In the genomic region with DNA sequence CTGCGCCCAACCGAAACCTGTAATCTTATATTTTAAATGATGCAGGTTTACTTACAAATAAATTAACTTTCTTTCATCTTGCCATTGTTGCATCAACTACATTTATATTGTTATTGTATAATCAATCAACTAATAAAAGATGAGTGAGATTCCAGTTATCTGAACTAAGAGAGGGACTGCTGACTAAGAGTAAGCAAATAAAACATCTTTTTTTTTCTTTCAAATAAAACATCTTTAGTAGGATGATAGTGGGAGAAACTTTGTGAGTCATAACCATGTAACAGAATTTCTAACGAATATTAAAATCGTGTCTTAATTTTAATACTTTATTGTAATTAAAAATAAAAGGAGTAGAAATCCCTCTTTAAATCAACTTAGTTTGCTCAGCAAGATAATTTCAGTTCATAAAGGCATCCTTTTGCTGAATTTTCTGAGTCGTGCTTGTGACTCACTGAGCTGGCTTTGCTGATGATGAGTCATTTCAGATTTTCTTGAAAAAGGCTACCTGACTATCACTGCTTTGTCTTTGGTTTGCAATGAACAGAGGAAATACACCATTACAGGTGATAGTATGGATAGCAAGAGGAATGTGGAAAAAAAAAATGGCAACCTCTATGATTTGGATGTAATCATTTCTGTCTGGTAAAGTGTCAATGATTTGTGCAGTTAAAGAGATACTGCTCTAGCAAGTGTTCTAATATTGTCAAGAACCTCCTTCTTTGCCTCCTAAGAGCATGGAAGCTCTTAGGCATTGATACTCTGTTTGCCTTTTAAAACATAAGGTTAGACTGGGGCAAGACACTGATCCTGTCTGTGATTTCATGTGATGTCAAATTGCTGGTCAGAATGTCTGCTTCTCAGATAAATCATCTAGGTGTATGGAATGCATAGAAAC, we compare ENCODE assay signal across 1 cellular context.
TF ChIP-seq lines count a peak whose summit lies in the region.

No MANE protein-coding gene starts in this region.

TF ChIP-seq in SK-N-SH treated with all-trans-retinoic acid at 6 μM for 48 hours, 23 proteins besides CTCF, POLR2A, EP300 and RAD21 (continued from another document):
- TF ChIP-seq, protein P1, sequence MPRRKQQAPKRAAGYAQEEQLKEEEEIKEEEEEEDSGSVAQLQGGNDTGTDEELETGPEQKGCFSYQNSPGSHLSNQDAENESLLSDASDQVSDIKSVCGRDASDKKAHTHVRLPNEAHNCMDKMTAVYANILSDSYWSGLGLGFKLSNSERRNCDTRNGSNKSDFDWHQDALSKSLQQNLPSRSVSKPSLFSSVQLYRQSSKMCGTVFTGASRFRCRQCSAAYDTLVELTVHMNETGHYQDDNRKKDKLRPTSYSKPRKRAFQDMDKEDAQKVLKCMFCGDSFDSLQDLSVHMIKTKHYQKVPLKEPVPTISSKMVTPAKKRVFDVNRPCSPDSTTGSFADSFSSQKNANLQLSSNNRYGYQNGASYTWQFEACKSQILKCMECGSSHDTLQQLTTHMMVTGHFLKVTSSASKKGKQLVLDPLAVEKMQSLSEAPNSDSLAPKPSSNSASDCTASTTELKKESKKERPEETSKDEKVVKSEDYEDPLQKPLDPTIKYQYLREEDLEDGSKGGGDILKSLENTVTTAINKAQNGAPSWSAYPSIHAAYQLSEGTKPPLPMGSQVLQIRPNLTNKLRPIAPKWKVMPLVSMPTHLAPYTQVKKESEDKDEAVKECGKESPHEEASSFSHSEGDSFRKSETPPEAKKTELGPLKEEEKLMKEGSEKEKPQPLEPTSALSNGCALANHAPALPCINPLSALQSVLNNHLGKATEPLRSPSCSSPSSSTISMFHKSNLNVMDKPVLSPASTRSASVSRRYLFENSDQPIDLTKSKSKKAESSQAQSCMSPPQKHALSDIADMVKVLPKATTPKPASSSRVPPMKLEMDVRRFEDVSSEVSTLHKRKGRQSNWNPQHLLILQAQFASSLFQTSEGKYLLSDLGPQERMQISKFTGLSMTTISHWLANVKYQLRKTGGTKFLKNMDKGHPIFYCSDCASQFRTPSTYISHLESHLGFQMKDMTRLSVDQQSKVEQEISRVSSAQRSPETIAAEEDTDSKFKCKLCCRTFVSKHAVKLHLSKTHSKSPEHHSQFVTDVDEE (CRISPR knock-in tag; IDR thresholded peaks at IDR 0.05): no peak
- TF ChIP-seq, protein P2, sequence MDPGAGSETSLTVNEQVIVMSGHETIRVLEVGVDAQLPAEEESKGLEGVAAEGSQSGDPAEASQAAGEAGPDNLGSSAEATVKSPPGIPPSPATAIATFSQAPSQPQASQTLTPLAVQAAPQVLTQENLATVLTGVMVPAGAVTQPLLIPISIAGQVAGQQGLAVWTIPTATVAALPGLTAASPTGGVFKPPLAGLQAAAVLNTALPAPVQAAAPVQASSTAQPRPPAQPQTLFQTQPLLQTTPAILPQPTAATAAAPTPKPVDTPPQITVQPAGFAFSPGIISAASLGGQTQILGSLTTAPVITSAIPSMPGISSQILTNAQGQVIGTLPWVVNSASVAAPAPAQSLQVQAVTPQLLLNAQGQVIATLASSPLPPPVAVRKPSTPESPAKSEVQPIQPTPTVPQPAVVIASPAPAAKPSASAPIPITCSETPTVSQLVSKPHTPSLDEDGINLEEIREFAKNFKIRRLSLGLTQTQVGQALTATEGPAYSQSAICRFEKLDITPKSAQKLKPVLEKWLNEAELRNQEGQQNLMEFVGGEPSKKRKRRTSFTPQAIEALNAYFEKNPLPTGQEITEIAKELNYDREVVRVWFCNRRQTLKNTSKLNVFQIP (CRISPR knock-in tag; IDR thresholded peaks at IDR 0.05; ENCODE audit: borderline replicate concordance, low read depth): no peak
- TF ChIP-seq, protein P3, sequence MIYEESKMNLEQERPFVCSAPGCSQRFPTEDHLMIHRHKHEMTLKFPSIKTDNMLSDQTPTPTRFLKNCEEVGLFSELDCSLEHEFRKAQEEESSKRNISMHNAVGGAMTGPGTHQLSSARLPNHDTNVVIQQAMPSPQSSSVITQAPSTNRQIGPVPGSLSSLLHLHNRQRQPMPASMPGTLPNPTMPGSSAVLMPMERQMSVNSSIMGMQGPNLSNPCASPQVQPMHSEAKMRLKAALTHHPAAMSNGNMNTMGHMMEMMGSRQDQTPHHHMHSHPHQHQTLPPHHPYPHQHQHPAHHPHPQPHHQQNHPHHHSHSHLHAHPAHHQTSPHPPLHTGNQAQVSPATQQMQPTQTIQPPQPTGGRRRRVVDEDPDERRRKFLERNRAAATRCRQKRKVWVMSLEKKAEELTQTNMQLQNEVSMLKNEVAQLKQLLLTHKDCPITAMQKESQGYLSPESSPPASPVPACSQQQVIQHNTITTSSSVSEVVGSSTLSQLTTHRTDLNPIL (CRISPR knock-in tag; IDR thresholded peaks at IDR 0.05; ENCODE audit: low read depth): no peak
- no peak for TF ChIP-seq OSR1 (CRISPR knock-in tag; IDR thresholded peaks at IDR 0.05)
- no peak for TF ChIP-seq PPARA (CRISPR knock-in tag; IDR thresholded peaks at IDR 0.05; ENCODE audit: borderline replicate concordance)
- no peak for TF ChIP-seq ZNF8 (CRISPR knock-in tag; IDR thresholded peaks at IDR 0.05)
- TF ChIP-seq ISL1 (CRISPR knock-in tag; IDR thresholded peaks at IDR 0.05): no peak
- no peak for TF ChIP-seq CSDC2 (CRISPR knock-in tag; IDR thresholded peaks at IDR 0.05)
- TF ChIP-seq TCF4 (CRISPR knock-in tag; IDR thresholded peaks at IDR 0.05; ENCODE audit: borderline replicate concordance): no peak
- no peak for TF ChIP-seq SNAI2 (CRISPR knock-in tag; IDR thresholded peaks at IDR 0.05)
- no peak for TF ChIP-seq TOX (CRISPR knock-in tag; IDR thresholded peaks at IDR 0.05; ENCODE audit: borderline replicate concordance)
TF ChIP-seq in SK-N-SH treated with all-trans-retinoic acid at 6 μM for 48 hours: peak in this region for 0.
